In genomic region chr7:157730614-157731013, GRCh38 we compare ENCODE assay signal across 1 cellular context.
TF ChIP-seq lines count a peak whose summit lies in the region.

No MANE protein-coding gene starts in this region.

TF ChIP-seq in HepG2, 621 proteins besides CTCF, POLR2A, EP300 and RAD21 (continued from another document):
- TF ChIP-seq YEATS2 (CRISPR knock-in tag; IDR thresholded peaks at IDR 0.05; ENCODE audit: borderline replicate concordance) (no peak), ZNF563 (CRISPR knock-in tag; IDR thresholded peaks at IDR 0.05) (no peak)
- TF ChIP-seq, protein P1, sequence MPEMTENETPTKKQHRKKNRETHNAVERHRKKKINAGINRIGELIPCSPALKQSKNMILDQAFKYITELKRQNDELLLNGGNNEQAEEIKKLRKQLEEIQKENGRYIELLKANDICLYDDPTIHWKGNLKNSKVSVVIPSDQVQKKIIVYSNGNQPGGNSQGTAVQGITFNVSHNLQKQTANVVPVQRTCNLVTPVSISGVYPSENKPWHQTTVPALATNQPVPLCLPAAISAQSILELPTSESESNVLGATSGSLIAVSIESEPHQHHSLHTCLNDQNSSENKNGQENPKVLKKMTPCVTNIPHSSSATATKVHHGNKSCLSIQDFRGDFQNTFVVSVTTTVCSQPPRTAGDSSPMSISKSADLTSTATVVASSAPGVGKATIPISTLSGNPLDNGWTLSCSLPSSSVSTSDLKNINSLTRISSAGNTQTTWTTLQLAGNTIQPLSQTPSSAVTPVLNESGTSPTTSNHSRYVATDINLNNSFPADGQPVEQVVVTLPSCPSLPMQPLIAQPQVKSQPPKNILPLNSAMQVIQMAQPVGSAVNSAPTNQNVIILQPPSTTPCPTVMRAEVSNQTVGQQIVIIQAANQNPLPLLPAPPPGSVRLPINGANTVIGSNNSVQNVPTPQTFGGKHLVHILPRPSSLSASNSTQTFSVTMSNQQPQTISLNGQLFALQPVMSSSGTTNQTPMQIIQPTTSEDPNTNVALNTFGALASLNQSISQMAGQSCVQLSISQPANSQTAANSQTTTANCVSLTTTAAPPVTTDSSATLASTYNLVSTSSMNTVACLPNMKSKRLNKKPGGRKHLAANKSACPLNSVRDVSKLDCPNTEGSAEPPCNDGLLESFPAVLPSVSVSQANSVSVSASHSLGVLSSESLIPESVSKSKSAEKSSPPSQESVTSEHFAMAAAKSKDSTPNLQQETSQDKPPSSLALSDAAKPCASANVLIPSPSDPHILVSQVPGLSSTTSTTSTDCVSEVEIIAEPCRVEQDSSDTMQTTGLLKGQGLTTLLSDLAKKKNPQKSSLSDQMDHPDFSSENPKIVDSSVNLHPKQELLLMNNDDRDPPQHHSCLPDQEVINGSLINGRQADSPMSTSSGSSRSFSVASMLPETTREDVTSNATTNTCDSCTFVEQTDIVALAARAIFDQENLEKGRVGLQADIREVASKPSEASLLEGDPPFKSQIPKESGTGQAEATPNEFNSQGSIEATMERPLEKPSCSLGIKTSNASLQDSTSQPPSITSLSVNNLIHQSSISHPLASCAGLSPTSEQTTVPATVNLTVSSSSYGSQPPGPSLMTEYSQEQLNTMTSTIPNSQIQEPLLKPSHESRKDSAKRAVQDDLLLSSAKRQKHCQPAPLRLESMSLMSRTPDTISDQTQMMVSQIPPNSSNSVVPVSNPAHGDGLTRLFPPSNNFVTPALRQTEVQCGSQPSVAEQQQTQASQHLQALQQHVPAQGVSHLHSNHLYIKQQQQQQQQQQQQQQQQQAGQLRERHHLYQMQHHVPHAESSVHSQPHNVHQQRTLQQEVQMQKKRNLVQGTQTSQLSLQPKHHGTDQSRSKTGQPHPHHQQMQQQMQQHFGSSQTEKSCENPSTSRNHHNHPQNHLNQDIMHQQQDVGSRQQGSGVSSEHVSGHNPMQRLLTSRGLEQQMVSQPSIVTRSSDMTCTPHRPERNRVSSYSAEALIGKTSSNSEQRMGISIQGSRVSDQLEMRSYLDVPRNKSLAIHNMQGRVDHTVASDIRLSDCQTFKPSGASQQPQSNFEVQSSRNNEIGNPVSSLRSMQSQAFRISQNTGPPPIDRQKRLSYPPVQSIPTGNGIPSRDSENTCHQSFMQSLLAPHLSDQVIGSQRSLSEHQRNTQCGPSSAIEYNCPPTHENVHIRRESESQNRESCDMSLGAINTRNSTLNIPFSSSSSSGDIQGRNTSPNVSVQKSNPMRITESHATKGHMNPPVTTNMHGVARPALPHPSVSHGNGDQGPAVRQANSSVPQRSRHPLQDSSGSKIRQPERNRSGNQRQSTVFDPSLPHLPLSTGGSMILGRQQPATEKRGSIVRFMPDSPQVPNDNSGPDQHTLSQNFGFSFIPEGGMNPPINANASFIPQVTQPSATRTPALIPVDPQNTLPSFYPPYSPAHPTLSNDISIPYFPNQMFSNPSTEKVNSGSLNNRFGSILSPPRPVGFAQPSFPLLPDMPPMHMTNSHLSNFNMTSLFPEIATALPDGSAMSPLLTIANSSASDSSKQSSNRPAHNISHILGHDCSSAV (CRISPR knock-in tag; IDR thresholded peaks at IDR 0.05; ENCODE audit: borderline replicate concordance), result no peak
